1 cellular context compared by ENCODE assay signal in the genomic region with DNA sequence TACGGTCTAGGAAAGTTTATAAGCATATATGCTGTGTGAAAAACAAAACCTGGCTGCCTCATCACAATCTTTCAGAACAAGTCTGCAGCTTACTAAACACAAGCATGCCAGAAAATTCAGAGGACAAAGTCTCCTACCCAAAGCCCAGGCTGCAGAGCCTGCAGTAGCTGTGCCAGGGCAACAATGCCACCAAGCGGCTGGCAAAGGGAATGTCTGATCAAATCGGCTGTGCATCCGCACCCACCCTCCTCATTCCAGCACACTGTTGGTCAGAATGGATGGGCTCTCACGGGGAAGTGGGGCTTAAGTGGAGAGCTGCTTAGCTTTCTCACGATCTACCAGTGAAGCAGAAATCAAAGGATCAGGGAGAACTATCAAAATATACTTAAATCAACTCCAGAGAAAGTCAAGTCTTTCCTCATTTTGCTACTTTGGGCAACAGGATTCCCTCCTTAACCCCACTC.
TF ChIP-seq lines count a peak whose summit lies in the region.

No MANE protein-coding gene starts in this region.

TF ChIP-seq in HepG2, 621 proteins besides CTCF, POLR2A, EP300 and RAD21 (continued from another document and continues in another):
- TF ChIP-seq, protein P1, sequence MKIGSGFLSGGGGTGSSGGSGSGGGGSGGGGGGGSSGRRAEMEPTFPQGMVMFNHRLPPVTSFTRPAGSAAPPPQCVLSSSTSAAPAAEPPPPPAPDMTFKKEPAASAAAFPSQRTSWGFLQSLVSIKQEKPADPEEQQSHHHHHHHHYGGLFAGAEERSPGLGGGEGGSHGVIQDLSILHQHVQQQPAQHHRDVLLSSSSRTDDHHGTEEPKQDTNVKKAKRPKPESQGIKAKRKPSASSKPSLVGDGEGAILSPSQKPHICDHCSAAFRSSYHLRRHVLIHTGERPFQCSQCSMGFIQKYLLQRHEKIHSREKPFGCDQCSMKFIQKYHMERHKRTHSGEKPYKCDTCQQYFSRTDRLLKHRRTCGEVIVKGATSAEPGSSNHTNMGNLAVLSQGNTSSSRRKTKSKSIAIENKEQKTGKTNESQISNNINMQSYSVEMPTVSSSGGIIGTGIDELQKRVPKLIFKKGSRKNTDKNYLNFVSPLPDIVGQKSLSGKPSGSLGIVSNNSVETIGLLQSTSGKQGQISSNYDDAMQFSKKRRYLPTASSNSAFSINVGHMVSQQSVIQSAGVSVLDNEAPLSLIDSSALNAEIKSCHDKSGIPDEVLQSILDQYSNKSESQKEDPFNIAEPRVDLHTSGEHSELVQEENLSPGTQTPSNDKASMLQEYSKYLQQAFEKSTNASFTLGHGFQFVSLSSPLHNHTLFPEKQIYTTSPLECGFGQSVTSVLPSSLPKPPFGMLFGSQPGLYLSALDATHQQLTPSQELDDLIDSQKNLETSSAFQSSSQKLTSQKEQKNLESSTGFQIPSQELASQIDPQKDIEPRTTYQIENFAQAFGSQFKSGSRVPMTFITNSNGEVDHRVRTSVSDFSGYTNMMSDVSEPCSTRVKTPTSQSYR (CRISPR knock-in tag; IDR thresholded peaks at IDR 0.05; ENCODE audit: borderline replicate concordance) = no peak
- 0 out of 2 replicates have a peak, but pooled peaks have one; percentile 35 for TF ChIP-seq ZNF337 (CRISPR knock-in tag; IDR thresholded peaks at IDR 0.05; ENCODE audit: borderline replicate concordance, low read depth)
- TF ChIP-seq IRF2 (CRISPR knock-in tag; IDR thresholded peaks at IDR 0.05) = peak; percentile 78
- peak; percentile 31; the same call in 1 of the 2 replicates for TF ChIP-seq SP5 (CRISPR knock-in tag; IDR thresholded peaks at IDR 0.05; ENCODE audit: borderline replicate concordance, low read depth)
- TF ChIP-seq AHR (CRISPR knock-in tag; IDR thresholded peaks at IDR 0.05) = 0 out of 2 replicates have a peak, but pooled peaks have one; percentile 41
- TF ChIP-seq, protein P2, sequence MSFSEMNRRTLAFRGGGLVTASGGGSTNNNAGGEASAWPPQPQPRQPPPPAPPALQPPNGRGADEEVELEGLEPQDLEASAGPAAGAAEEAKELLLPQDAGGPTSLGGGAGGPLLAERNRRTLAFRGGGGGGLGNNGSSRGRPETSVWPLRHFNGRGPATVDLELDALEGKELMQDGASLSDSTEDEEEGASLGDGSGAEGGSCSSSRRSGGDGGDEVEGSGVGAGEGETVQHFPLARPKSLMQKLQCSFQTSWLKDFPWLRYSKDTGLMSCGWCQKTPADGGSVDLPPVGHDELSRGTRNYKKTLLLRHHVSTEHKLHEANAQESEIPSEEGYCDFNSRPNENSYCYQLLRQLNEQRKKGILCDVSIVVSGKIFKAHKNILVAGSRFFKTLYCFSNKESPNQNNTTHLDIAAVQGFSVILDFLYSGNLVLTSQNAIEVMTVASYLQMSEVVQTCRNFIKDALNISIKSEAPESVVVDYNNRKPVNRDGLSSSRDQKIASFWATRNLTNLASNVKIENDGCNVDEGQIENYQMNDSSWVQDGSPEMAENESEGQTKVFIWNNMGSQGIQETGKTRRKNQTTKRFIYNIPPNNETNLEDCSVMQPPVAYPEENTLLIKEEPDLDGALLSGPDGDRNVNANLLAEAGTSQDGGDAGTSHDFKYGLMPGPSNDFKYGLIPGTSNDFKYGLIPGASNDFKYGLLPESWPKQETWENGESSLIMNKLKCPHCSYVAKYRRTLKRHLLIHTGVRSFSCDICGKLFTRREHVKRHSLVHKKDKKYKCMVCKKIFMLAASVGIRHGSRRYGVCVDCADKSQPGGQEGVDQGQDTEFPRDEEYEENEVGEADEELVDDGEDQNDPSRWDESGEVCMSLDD (CRISPR knock-in tag; IDR thresholded peaks at IDR 0.05; ENCODE audit: borderline replicate concordance) = no peak
- peak; percentile 24; the same call in 1 of the 2 replicates for TF ChIP-seq CCDC6 (CRISPR knock-in tag; IDR thresholded peaks at IDR 0.05)
- TF ChIP-seq, protein P3, sequence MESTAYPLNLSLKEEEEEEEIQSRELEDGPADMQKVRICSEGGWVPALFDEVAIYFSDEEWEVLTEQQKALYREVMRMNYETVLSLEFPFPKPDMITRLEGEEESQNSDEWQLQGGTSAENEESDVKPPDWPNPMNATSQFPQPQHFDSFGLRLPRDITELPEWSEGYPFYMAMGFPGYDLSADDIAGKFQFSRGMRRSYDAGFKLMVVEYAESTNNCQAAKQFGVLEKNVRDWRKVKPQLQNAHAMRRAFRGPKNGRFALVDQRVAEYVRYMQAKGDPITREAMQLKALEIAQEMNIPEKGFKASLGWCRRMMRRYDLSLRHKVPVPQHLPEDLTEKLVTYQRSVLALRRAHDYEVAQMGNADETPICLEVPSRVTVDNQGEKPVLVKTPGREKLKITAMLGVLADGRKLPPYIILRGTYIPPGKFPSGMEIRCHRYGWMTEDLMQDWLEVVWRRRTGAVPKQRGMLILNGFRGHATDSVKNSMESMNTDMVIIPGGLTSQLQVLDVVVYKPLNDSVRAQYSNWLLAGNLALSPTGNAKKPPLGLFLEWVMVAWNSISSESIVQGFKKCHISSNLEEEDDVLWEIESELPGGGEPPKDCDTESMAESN (CRISPR knock-in tag; conservative IDR thresholded peaks at IDR 0.05) = 0 out of 2 replicates have a peak, but pooled peaks have one; percentile 37
- peak; percentile 82 for TF ChIP-seq FOXO1 (CRISPR knock-in tag; IDR thresholded peaks at IDR 0.05)
- TF ChIP-seq ZNF772 (CRISPR knock-in tag; IDR thresholded peaks at IDR 0.05) = no peak
- TF ChIP-seq ZNF841 (CRISPR knock-in tag; IDR thresholded peaks at IDR 0.05; ENCODE audit: borderline replicate concordance) = no peak
- no peak for TF ChIP-seq ZNF253 (CRISPR knock-in tag; IDR thresholded peaks at IDR 0.05; ENCODE audit: borderline replicate concordance)
- TF ChIP-seq, protein P4, sequence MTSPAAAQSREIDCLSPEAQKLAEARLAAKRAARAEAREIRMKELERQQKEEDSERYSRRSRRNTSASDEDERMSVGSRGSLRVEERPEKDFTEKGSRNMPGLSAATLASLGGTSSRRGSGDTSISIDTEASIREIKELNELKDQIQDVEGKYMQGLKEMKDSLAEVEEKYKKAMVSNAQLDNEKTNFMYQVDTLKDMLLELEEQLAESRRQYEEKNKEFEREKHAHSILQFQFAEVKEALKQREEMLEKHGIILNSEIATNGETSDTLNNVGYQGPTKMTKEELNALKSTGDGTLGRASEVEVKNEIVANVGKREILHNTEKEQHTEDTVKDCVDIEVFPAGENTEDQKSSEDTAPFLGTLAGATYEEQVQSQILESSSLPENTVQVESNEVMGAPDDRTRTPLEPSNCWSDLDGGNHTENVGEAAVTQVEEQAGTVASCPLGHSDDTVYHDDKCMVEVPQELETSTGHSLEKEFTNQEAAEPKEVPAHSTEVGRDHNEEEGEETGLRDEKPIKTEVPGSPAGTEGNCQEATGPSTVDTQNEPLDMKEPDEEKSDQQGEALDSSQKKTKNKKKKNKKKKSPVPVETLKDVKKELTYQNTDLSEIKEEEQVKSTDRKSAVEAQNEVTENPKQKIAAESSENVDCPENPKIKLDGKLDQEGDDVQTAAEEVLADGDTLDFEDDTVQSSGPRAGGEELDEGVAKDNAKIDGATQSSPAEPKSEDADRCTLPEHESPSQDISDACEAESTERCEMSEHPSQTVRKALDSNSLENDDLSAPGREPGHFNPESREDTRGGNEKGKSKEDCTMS (CRISPR knock-in tag; conservative IDR thresholded peaks at IDR 0.05) = no peak
- TF ChIP-seq ZNF569 (CRISPR knock-in tag; IDR thresholded peaks at IDR 0.05; ENCODE audit: borderline replicate concordance) = no peak
- TF ChIP-seq YY1 (IDR thresholded peaks at IDR 0.05; ENCODE audit: insufficient read depth, insufficient replicate concordance, low read depth, low read length) = peak; percentile 57
- TF ChIP-seq, protein P5, sequence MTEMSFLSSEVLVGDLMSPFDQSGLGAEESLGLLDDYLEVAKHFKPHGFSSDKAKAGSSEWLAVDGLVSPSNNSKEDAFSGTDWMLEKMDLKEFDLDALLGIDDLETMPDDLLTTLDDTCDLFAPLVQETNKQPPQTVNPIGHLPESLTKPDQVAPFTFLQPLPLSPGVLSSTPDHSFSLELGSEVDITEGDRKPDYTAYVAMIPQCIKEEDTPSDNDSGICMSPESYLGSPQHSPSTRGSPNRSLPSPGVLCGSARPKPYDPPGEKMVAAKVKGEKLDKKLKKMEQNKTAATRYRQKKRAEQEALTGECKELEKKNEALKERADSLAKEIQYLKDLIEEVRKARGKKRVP (CRISPR knock-in tag; IDR thresholded peaks at IDR 0.05) = no peak
- TF ChIP-seq, protein P6, sequence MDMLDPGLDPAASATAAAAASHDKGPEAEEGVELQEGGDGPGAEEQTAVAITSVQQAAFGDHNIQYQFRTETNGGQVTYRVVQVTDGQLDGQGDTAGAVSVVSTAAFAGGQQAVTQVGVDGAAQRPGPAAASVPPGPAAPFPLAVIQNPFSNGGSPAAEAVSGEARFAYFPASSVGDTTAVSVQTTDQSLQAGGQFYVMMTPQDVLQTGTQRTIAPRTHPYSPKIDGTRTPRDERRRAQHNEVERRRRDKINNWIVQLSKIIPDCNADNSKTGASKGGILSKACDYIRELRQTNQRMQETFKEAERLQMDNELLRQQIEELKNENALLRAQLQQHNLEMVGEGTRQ (IDR thresholded peaks at IDR 0.05; ENCODE audit: low read depth, low read length) = no peak
- TF ChIP-seq, protein P6 (CRISPR knock-in tag; IDR thresholded peaks at IDR 0.05; ENCODE audit: borderline replicate concordance) = no peak
- TF ChIP-seq ZNF224 (CRISPR knock-in tag; IDR thresholded peaks at IDR 0.05) = no peak
- peak; percentile 54; the same call in 1 of the 2 replicates for TF ChIP-seq HOXA3 (CRISPR knock-in tag; IDR thresholded peaks at IDR 0.05)
- peak; percentile 75 for TF ChIP-seq SOX5 (CRISPR knock-in tag; IDR thresholded peaks at IDR 0.05; ENCODE audit: borderline replicate concordance)
- TF ChIP-seq TARDBP (CRISPR knock-in tag; IDR thresholded peaks at IDR 0.05) = peak; percentile 89
- peak; percentile 75; the same call in 1 of the 2 replicates for TF ChIP-seq KDM3A (CRISPR knock-in tag; IDR thresholded peaks at IDR 0.05; ENCODE audit: low read depth)
- peak; percentile 46; the same call in 1 of the 2 replicates for TF ChIP-seq BCL6 (CRISPR knock-in tag; IDR thresholded peaks at IDR 0.05)
- TF ChIP-seq, protein P7, sequence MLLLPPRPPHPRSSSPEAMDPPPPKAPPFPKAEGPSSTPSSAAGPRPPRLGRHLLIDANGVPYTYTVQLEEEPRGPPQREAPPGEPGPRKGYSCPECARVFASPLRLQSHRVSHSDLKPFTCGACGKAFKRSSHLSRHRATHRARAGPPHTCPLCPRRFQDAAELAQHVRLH (CRISPR knock-in tag; IDR thresholded peaks at IDR 0.05; ENCODE audit: borderline replicate concordance, low read depth) = 0 out of 2 replicates have a peak, but pooled peaks have one; percentile 53
- TF ChIP-seq, protein P8, sequence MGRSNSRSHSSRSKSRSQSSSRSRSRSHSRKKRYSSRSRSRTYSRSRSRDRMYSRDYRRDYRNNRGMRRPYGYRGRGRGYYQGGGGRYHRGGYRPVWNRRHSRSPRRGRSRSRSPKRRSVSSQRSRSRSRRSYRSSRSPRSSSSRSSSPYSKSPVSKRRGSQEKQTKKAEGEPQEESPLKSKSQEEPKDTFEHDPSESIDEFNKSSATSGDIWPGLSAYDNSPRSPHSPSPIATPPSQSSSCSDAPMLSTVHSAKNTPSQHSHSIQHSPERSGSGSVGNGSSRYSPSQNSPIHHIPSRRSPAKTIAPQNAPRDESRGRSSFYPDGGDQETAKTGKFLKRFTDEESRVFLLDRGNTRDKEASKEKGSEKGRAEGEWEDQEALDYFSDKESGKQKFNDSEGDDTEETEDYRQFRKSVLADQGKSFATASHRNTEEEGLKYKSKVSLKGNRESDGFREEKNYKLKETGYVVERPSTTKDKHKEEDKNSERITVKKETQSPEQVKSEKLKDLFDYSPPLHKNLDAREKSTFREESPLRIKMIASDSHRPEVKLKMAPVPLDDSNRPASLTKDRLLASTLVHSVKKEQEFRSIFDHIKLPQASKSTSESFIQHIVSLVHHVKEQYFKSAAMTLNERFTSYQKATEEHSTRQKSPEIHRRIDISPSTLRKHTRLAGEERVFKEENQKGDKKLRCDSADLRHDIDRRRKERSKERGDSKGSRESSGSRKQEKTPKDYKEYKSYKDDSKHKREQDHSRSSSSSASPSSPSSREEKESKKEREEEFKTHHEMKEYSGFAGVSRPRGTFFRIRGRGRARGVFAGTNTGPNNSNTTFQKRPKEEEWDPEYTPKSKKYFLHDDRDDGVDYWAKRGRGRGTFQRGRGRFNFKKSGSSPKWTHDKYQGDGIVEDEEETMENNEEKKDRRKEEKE (IDR thresholded peaks at IDR 0.05) = no peak
- TF ChIP-seq, protein P9, sequence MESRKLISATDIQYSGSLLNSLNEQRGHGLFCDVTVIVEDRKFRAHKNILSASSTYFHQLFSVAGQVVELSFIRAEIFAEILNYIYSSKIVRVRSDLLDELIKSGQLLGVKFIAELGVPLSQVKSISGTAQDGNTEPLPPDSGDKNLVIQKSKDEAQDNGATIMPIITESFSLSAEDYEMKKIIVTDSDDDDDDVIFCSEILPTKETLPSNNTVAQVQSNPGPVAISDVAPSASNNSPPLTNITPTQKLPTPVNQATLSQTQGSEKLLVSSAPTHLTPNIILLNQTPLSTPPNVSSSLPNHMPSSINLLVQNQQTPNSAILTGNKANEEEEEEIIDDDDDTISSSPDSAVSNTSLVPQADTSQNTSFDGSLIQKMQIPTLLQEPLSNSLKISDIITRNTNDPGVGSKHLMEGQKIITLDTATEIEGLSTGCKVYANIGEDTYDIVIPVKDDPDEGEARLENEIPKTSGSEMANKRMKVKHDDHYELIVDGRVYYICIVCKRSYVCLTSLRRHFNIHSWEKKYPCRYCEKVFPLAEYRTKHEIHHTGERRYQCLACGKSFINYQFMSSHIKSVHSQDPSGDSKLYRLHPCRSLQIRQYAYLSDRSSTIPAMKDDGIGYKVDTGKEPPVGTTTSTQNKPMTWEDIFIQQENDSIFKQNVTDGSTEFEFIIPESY (CRISPR knock-in tag; IDR thresholded peaks at IDR 0.05) = peak; percentile 75
- TF ChIP-seq KLF13 (CRISPR knock-in tag; IDR thresholded peaks at IDR 0.05) = no peak
- no peak for TF ChIP-seq MXD4 (CRISPR knock-in tag; IDR thresholded peaks at IDR 0.05)
- no peak for TF ChIP-seq XBP1 (CRISPR knock-in tag; IDR thresholded peaks at IDR 0.05)
- no peak for TF ChIP-seq ZNF749 (CRISPR knock-in tag; IDR thresholded peaks at IDR 0.05; ENCODE audit: borderline replicate concordance)
- TF ChIP-seq ZNF510 (CRISPR knock-in tag; IDR thresholded peaks at IDR 0.05; ENCODE audit: low read depth) = no peak
- TF ChIP-seq, protein P10, sequence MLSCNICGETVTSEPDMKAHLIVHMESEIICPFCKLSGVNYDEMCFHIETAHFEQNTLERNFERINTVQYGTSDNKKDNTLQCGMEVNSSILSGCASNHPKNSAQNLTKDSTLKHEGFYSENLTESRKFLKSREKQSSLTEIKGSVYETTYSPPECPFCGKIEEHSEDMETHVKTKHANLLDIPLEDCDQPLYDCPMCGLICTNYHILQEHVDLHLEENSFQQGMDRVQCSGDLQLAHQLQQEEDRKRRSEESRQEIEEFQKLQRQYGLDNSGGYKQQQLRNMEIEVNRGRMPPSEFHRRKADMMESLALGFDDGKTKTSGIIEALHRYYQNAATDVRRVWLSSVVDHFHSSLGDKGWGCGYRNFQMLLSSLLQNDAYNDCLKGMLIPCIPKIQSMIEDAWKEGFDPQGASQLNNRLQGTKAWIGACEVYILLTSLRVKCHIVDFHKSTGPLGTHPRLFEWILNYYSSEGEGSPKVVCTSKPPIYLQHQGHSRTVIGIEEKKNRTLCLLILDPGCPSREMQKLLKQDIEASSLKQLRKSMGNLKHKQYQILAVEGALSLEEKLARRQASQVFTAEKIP (CRISPR knock-in tag; IDR thresholded peaks at IDR 0.05; ENCODE audit: borderline replicate concordance) = no peak
- no peak for TF ChIP-seq ATRX (CRISPR knock-in tag; IDR thresholded peaks at IDR 0.05; ENCODE audit: borderline replicate concordance)
